1 cellular context compared by ENCODE assay signal in the genomic region with DNA sequence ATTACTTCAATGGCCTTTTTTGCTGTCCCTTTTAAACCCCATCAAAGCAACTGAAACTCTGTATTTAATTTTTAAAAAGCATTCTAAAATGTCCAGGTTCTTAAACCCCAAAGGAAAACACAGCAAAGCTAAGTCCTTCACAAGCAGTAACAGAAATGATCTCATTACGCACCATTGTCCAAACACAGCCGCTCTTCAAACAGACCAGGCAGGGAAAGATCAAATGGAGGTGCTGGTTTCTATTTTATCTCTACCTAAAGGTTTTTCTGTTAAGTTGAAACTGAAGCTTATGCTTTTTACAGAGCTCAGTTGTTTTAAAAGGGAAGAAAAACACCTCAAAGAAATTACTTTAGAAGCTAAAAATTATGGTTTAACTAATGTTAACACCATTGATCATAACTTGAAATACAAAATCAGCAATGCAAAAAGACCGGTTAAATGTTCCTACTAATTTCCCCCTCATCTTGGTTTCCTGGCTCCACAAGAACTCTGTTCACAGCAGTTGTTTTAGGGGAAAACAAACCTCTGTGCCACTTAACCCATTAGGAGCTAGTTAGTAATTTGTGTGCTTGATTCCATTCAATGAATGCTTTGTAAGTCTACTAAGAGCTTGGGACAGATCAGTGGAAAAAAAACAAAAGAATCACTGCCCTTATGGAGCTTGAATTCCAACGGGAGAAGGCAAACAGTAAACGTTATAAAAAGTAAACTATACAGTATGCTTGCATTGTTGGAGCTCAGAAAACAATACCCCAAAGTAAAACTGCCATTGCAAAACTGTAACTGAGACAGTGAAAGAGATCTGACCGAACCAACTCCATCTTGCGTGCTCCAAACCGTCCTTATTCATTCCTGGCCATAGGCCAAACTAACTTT.
TF ChIP-seq lines count a peak whose summit lies in the region.

No MANE protein-coding gene starts in this region.

TF ChIP-seq in K562, 482 proteins besides CTCF, POLR2A, EP300 and RAD21 (continued from another document and continues in another):
- TF ChIP-seq CREB1 (IDR thresholded peaks at IDR 0.05) (no peak), CREB1 (CRISPR knock-in tag; IDR thresholded peaks at IDR 0.05) (no peak), WHSC1 (IDR thresholded peaks at IDR 0.05; ENCODE audit: low read length) (no peak), ZNF41 (CRISPR knock-in tag; conservative IDR thresholded peaks at IDR 0.05) (peak; percentile 92), DEAF1 (CRISPR knock-in tag; IDR thresholded peaks at IDR 0.05) (no peak), ZBTB11 (CRISPR knock-in tag; IDR thresholded peaks at IDR 0.05) (peak in 1 of 3 experiments; percentile 23; a peak in 1 of 6 replicates), ZNF3 (CRISPR knock-in tag; IDR thresholded peaks at IDR 0.05) (0 out of 2 replicates have a peak, but pooled peaks have one; percentile 21), EWSR1 (IDR thresholded peaks at IDR 0.05; ENCODE audit: borderline replicate concordance, low read depth, partially characterized antibody) (no peak), DMBX1 (CRISPR knock-in tag; IDR thresholded peaks at IDR 0.05; ENCODE audit: borderline replicate concordance) (peak; percentile 99), ZNF644 (tag; IDR thresholded peaks at IDR 0.05; ENCODE audit: low read depth) (peak; percentile 92), ZKSCAN8 (CRISPR knock-in tag; IDR thresholded peaks at IDR 0.05) (peak; percentile 78; the same call in 1 of the 2 replicates), ZBTB33 (CRISPR knock-in tag; IDR thresholded peaks at IDR 0.05) (no peak), ZNF766 (CRISPR knock-in tag; conservative IDR thresholded peaks at IDR 0.05) (peak; percentile 86), ZNF354B (CRISPR knock-in tag; IDR thresholded peaks at IDR 0.05) (0 out of 2 replicates have a peak, but pooled peaks have one; percentile 55), ZNF134 (CRISPR knock-in tag; conservative IDR thresholded peaks at IDR 0.05) (peak; percentile 45; the same call in 1 of the 2 replicates), USF1 (CRISPR knock-in tag; IDR thresholded peaks at IDR 0.05) (no peak), ARID3B (CRISPR knock-in tag; IDR thresholded peaks at IDR 0.05; ENCODE audit: borderline replicate concordance) (no peak), ZBTB17 (CRISPR knock-in tag; IDR thresholded peaks at IDR 0.05) (0 out of 2 replicates have a peak, but pooled peaks have one; percentile 77), ZNF133 (CRISPR knock-in tag; IDR thresholded peaks at IDR 0.05) (peak; percentile 83; the same call in 1 of the 2 replicates), NR2C1 (IDR thresholded peaks at IDR 0.05) (no peak), NR2C1 (tag; IDR thresholded peaks at IDR 0.05) (peak; percentile 89), MBD1 (CRISPR knock-in tag; IDR thresholded peaks at IDR 0.05) (0 out of 2 replicates have a peak, but pooled peaks have one; percentile 37), ZNF589 (CRISPR knock-in tag; IDR thresholded peaks at IDR 0.05; ENCODE audit: low read depth) (peak; percentile 97), GABPB1 (CRISPR knock-in tag; IDR thresholded peaks at IDR 0.05) (no peak)
- TF ChIP-seq, protein P1, sequence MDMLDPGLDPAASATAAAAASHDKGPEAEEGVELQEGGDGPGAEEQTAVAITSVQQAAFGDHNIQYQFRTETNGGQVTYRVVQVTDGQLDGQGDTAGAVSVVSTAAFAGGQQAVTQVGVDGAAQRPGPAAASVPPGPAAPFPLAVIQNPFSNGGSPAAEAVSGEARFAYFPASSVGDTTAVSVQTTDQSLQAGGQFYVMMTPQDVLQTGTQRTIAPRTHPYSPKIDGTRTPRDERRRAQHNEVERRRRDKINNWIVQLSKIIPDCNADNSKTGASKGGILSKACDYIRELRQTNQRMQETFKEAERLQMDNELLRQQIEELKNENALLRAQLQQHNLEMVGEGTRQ (CRISPR knock-in tag; IDR thresholded peaks at IDR 0.05): no peak
- TF ChIP-seq, protein P2, sequence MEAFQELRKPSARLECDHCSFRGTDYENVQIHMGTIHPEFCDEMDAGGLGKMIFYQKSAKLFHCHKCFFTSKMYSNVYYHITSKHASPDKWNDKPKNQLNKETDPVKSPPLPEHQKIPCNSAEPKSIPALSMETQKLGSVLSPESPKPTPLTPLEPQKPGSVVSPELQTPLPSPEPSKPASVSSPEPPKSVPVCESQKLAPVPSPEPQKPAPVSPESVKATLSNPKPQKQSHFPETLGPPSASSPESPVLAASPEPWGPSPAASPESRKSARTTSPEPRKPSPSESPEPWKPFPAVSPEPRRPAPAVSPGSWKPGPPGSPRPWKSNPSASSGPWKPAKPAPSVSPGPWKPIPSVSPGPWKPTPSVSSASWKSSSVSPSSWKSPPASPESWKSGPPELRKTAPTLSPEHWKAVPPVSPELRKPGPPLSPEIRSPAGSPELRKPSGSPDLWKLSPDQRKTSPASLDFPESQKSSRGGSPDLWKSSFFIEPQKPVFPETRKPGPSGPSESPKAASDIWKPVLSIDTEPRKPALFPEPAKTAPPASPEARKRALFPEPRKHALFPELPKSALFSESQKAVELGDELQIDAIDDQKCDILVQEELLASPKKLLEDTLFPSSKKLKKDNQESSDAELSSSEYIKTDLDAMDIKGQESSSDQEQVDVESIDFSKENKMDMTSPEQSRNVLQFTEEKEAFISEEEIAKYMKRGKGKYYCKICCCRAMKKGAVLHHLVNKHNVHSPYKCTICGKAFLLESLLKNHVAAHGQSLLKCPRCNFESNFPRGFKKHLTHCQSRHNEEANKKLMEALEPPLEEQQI (IDR thresholded peaks at IDR 0.05): no peak
- TF ChIP-seq, protein P3, sequence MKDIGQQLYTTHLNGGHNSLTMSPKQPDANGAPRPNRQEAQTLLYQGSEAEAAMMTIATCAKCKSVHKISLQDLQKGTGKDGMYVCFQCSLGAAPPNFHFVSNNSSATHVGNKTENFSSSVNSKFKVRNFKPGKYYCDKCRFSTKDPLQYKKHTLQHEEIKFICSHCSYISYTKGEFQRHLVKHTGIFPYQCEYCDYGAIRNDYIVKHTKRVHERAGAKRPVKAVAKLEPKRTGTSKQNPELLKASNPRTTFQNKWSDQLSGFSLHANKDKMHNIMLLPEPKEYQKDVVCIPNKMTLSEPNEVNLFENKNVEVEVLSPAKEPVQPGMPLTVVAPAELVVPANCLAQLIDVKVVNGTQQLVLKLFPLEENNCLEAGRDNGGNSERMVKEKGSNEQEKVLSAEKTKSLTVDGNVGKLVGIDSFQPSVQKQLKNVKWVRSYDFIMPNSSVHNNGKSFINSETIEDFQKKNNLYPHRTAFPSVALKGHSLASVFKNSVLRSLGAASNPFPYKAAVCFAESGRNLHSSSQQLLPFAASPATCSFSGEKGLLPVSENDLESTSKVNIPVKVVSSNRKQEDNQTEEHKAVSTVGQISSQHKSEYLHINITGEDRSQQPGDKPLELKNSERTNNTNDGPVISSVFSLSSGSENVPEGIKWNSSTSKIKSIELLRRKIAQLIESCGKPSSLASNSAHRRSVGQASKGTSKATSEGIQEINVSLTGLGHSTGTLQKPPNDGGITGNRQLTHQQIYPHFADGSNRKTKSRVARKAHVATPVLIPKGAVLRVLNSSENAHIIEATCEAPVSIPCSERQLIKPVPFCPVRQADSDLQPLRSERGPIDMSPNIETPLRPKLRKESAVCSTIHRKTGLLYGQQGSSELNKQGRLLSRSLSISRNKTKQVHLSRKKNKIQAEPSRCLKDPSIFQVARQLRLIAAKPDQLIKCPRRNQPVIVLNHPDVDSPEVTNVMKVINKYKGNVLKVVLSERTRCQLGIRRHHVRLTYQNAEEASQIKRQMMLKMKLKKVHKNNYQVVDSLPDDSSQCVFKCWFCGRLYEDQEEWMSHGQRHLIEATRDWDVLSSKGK (CRISPR knock-in tag; IDR thresholded peaks at IDR 0.05): no peak
- TF ChIP-seq, protein P4, sequence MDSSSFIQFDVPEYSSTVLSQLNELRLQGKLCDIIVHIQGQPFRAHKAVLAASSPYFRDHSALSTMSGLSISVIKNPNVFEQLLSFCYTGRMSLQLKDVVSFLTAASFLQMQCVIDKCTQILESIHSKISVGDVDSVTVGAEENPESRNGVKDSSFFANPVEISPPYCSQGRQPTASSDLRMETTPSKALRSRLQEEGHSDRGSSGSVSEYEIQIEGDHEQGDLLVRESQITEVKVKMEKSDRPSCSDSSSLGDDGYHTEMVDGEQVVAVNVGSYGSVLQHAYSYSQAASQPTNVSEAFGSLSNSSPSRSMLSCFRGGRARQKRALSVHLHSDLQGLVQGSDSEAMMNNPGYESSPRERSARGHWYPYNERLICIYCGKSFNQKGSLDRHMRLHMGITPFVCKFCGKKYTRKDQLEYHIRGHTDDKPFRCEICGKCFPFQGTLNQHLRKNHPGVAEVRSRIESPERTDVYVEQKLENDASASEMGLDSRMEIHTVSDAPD (CRISPR knock-in tag; IDR thresholded peaks at IDR 0.05): 0 out of 2 replicates have a peak, but pooled peaks have one; percentile 47
